11 cellular contexts compared by ENCODE assay signal in the genomic region with DNA sequence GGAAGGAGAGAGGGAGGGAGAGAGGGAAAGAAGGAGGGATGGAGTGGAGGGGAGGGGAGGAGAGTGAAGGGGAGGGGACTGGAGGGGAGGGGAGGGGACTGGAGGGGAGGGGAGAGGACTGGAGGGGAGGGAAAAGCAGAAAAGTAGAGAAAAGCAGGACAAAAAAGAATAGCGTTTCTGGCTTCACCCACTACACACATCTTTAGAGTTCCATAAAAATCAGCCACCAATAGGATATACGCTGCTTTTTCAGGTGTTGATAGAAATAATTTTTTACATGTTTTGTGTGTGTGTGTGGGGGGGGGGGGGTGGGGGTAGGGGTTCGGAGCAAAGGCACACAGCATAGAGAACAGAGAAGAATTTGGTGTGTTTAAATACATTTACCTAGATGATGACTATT.
"Had no signal": no experiment of that assay in that cellular context is flagged by ENCODE, and none has a peak within 500 bp of the region (broad histone marks: within the 10 kb centered on the region; RNA-seq: fewer than 3 reads in every experiment).

No MANE protein-coding gene starts in this region.

- H3K9ac ChIP-seq: GM23248 had no signal

- H3K9me3 ChIP-seq: HAP-1 had no signal

- H3K4me3 ChIP-seq: GM23248, GM23338, HAP-1 had no signal

- H3K36me3 ChIP-seq: HAP-1 had no signal

- H3K4me2 ChIP-seq: GM23338 had no signal

- H2AFZ ChIP-seq: GM23248, GM23338 had no signal

- H3K27ac ChIP-seq: GM23248 had no signal

- DNase-seq: GM23248, GOT3, H7, H9, HCEC 1CT, HFFc6 had no signal

- ATAC-seq: GM23338, HCT116 had no signal

- H3K4me1 ChIP-seq: HAP-1 had no signal

- FAIRE-seq: H1, H54 had no signal
